8 cellular contexts compared by ENCODE assay signal in the genomic region with DNA sequence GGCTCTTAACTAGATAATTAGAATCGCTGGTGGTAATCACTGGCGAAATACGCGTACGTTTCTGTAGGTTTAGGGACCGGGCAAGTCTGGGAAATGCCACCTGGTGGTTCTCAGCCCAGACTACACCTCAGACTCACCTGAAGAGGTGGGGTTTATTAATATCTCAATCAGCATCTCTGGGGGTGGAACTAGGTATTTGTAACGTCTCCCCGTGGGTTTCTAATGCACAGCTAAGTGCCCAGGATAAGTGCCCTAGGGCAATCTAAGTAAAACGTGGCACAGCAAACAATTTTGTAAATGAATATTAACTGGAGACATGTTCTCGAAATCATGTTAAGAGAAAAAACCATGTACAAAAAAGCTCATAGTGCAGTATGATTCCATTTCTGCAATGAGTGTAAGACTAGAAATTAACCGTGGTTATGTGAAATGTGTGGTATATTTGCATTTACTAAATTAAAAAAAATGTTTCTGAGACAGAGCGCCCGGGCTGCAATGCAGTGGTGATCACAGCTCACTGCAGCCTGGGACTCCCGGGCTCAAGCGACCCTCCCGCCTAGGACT. TPM values are rescaled to one million over a fixed set of nuclear protein-coding genes. Genes with fewer than 3 reads are reported as not detected.
DNase-seq lines count a peak whose midpoint lies in the region; ATAC-seq, FAIRE-seq and TF ChIP-seq lines count a peak whose summit lies in the region.

No MANE protein-coding gene starts in this region.

- H3K36me3 ChIP-seq in BE2C (0 out of 2 replicates have a peak, but pooled peaks cover 3% of the 10 kb centered on the region), astrocyte (ENCODE audit: insufficient read depth, low read length) (no peaks in the 10 kb centered on the region)

- H3K4me3 ChIP-seq in BE2C (ENCODE audit: low read depth, low read length) (peak overlapping the region; percentile 64), astrocyte (ENCODE audit: insufficient read depth, low read depth, low read length) (peak overlapping the region; percentile 72), iPS-18c (ENCODE audit: insufficient read depth, low read depth, low read length) (peak overlapping the region; percentile 51; the same call in 1 of the 2 replicates)

- no peak; the same call in 1 of the 2 replicates for TF ChIP-seq CTCF in BE2C (IDR thresholded peaks at IDR 0.05; ENCODE audit: low read depth, low read length)
- TF ChIP-seq CTCF in astrocyte (IDR thresholded peaks at IDR 0.05; ENCODE audit: insufficient read depth, low read depth, low read length) = peak; percentile 3

- H3K4me3 Mint-ChIP-seq in astrocyte (ENCODE audit: unreplicated experiment) = peak overlapping the region; percentile 96

- no peaks in the 10 kb centered on the region for H3K27me3 Mint-ChIP-seq in astrocyte (ENCODE audit: low read depth, unreplicated experiment)

- H3K9ac ChIP-seq in astrocyte (ENCODE audit: low read length) = peak overlapping the region; percentile 73

- no peaks in the 10 kb centered on the region for H3K9me3 Mint-ChIP-seq in astrocyte (ENCODE audit: unreplicated experiment)

- no peak for FAIRE-seq in astrocyte (lab: Jason Lieb, UNC)

- peaks cover 27% of the 10 kb centered on the region for H4K20me1 ChIP-seq in astrocyte (ENCODE audit: insufficient read depth, low read length)

- peak overlapping the region; percentile 85 for H2AFZ ChIP-seq in astrocyte (ENCODE audit: low read depth, low read length)

- H3K4me1 ChIP-seq in BE2C = no peaks in the 10 kb centered on the region
- peaks cover 15% of the 10 kb centered on the region for H3K4me1 ChIP-seq in astrocyte (ENCODE audit: insufficient read depth, low read length)

- H3K27me3 ChIP-seq in BE2C (no peaks in the 10 kb centered on the region), astrocyte (ENCODE audit: insufficient read depth, low read length) (no peaks in the 10 kb centered on the region)

- H3K36me3 Mint-ChIP-seq in astrocyte (ENCODE audit: low read depth, unreplicated experiment) = no peaks in the 10 kb centered on the region

- no peaks in the 10 kb centered on the region for H3K9me3 ChIP-seq in BE2C
- no peaks in the 10 kb centered on the region for H3K9me3 ChIP-seq in astrocyte (ENCODE audit: insufficient read depth, low read depth, low read length)
- no peaks in the 10 kb centered on the region for H3K9me3 ChIP-seq in iPS-18c (ENCODE audit: control insufficient read depth, insufficient read depth, low read length)

- no peak for DNase-seq in BE2C
- peak; percentile 87 to 88 for DNase-seq in NCI-H526 (lab: John Stamatoyannopoulos, UW)
- DNase-seq in astrocyte (ENCODE audit: low read depth) = no peak
- DNase-seq in stimulated activated CD4-positive, alpha-beta T cell treated with anti-CD3 and anti-CD28 coated beads, Interleukin-1b, Interleukin-23, amount 100 ng/mL, for 48 hours = peak; percentile 20
- no peak for DNase-seq in pons (ENCODE audit: low spot score)

- peaks cover 20% of the 10 kb centered on the region for H3K4me1 Mint-ChIP-seq in astrocyte (ENCODE audit: low read depth, unreplicated experiment)

- peaks cover 33% of the 10 kb centered on the region for H3K79me2 ChIP-seq in astrocyte (ENCODE audit: insufficient read depth, low read length)

- peak overlapping the region; percentile 56 for H3K27ac Mint-ChIP-seq in astrocyte (ENCODE audit: unreplicated experiment)

- peak overlapping the region; percentile 62 for H3K27ac ChIP-seq in astrocyte (ENCODE audit: low read depth, low read length)

- peak overlapping the region; percentile 84 for H3K4me2 ChIP-seq in astrocyte (ENCODE audit: low read length)

- ATAC-seq in GM18907 (IDR thresholded peaks at IDR 0.05; ENCODE audit: unreplicated experiment) = peak; percentile 66
- peak; percentile 31 for ATAC-seq in HG03108 (IDR thresholded peaks at IDR 0.05; ENCODE audit: unreplicated experiment)

RNA-seq across cellular contexts. Expression of a gene that starts 0.8 kb away (rescaled TPM):
- 17.6 TPM for polyA plus RNA-seq in BE2C (2012; ENCODE audit: insufficient read depth, insufficient read length, low read depth)
- total RNA-seq in astrocyte = 36.7 and 37.0 TPM in 2 replicates

RNA-seq across cellular contexts. Expression of a gene that starts 56.6 kb away (rescaled TPM):
- polyA plus RNA-seq in BE2C (2012; ENCODE audit: insufficient read depth, insufficient read length, low read depth) = 7.9 TPM
- 36.4 and 37.7 TPM in 2 replicates for total RNA-seq in astrocyte

Comparison
In these comparisons a context has a peak if more than half of its experiments do, and no peak if none do; other contexts are left out.
1. DNase-seq: peak in NCI-H526 (2 of 2) and stimulated activated CD4-positive, alpha-beta T cell treated with anti-CD3 and anti-CD28 coated beads, Interleukin-1b, Interleukin-23, amount 100 ng/mL, for 48 hours (single experiment); none in BE2C (single experiment), astrocyte (single experiment) and pons (single experiment).
2. Peak in every context shown above with its lines, with median percentiles within 50 percentile points of each other: H3K4me3 ChIP-seq.